Comparison of ENCODE assay signal across 1 cellular context in the genomic region with DNA sequence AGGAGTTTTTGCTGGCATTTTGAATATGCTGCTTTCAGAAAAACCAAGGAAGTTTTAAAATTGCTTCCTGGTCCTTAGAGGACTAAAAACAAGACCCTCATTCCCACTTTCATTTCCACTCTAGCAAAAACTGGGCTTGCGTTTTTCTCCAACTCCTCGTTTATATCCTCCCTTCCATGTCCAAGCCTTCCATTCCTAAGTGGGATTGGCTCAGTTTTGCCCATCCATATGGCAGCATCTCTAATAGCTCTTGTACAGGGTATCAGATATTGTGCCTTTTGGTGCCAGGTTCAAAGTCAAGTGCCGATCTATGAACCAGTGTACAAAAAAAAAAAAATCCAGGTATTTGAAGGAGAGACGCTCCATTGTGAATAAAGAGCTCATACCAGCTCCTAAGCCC.
TF ChIP-seq lines count a peak whose summit lies in the region.

No MANE protein-coding gene starts in this region.

TF ChIP-seq in HEK293T, 16 proteins besides CTCF, POLR2A, EP300 and RAD21:
- no peak for TF ChIP-seq FOXA1 (IDR thresholded peaks at IDR 0.05)
- TF ChIP-seq FOXK2 (IDR thresholded peaks at IDR 0.05) = no peak
- TF ChIP-seq TARDBP (IDR thresholded peaks at IDR 0.05) = no peak
